In genomic region chr2:155815851-155816250, GRCh38 we compare ENCODE assay signal across 9 cellular contexts.
DNase-seq lines count a peak whose midpoint lies in the region; ATAC-seq and TF ChIP-seq lines count a peak whose summit lies in the region.
"Had no signal": no experiment of that assay in that cellular context is flagged by ENCODE, and none has a peak within 500 bp of the region (broad histone marks: within the 10 kb centered on the region; RNA-seq: fewer than 3 reads in every experiment).

No MANE protein-coding gene starts in this region.

- H2BK12ac ChIP-seq in trophoblast cell (ENCODE audit: low read length) = no peak overlapping the region

- peaks cover 2% of the 10 kb centered on the region for H3K9me3 ChIP-seq in trophoblast cell (ENCODE audit: insufficient read depth, low read depth, low read length)

- no peak overlapping the region for H3K27ac ChIP-seq in trophoblast cell (ENCODE audit: low read depth, low read length)
- H3K27ac ChIP-seq: BLaER1 had no signal

- H3K79me1 ChIP-seq in trophoblast cell (ENCODE audit: low read length) = no peaks in the 10 kb centered on the region

- H3K4me3 Mint-ChIP-seq in activated CD4-positive, alpha-beta T cell treated with anti-CD3 and anti-CD28 coated beads for 36 hours = no peak overlapping the region
- no peak overlapping the region for H3K4me3 Mint-ChIP-seq in activated CD4-positive, alpha-beta T cell treated with anti-CD3 and anti-CD28 coated beads, Interleukin-2, amount 10 ng/mL, durations not matched to agents 7 days and 5 days
- no peak overlapping the region for H3K4me3 Mint-ChIP-seq in brain

- H4K91ac ChIP-seq in trophoblast cell (ENCODE audit: low read depth, low read length) = no peak overlapping the region

- H3K27ac Mint-ChIP-seq in activated CD4-positive, alpha-beta T cell treated with anti-CD3 and anti-CD28 coated beads for 36 hours = no peak overlapping the region
- H3K27ac Mint-ChIP-seq in activated CD4-positive, alpha-beta T cell treated with anti-CD3 and anti-CD28 coated beads, Interleukin-2, amount 10 ng/mL, durations not matched to agents 7 days and 5 days = no peak overlapping the region
- H3K27ac Mint-ChIP-seq in brain = no peak overlapping the region

- no peaks in the 10 kb centered on the region for H3K4me1 ChIP-seq in trophoblast cell (ENCODE audit: control insufficient read depth in 1 of 2, insufficient read depth in 2 of 2, low read length in 2 of 2)
- H3K4me1 ChIP-seq: BLaER1 had no signal

- H3K79me2 ChIP-seq in trophoblast cell (ENCODE audit: control insufficient read depth, insufficient read depth, low read length, poor library complexity) = no peaks in the 10 kb centered on the region

- no peak overlapping the region for H2BK120ac ChIP-seq in trophoblast cell (ENCODE audit: insufficient read depth, low read length, poor library complexity)

- H3K36me3 Mint-ChIP-seq in activated CD4-positive, alpha-beta T cell treated with anti-CD3 and anti-CD28 coated beads for 36 hours (ENCODE audit: low read depth) = no peaks in the 10 kb centered on the region
- H3K36me3 Mint-ChIP-seq in activated CD4-positive, alpha-beta T cell treated with anti-CD3 and anti-CD28 coated beads, Interleukin-2, amount 10 ng/mL, durations not matched to agents 7 days and 5 days (ENCODE audit: low read depth) = no peaks in the 10 kb centered on the region
- peaks cover 4% of the 10 kb centered on the region for H3K36me3 Mint-ChIP-seq in brain

- H3K27me3 ChIP-seq in trophoblast cell (ENCODE audit: insufficient read depth, low read length) = no peaks in the 10 kb centered on the region
- H3K27me3 ChIP-seq: BLaER1 had no signal

- CTCF ChIA-PET in activated CD4-positive, alpha-beta T cell treated with anti-CD3 and anti-CD28 coated beads for 36 hours (lab: Charles Lee) = no interaction called here
- CTCF ChIA-PET in activated CD4-positive, alpha-beta T cell treated with anti-CD3 and anti-CD28 coated beads, Interleukin-2, amount 10 ng/mL, durations not matched to agents 7 days and 5 days (lab: Charles Lee) = no interaction called here

- no peak overlapping the region for H3K4me3 ChIP-seq in trophoblast cell (ENCODE audit: low read depth, low read length)
- H3K4me3 ChIP-seq: BLaER1 had no signal

- no peak overlapping the region for H3K23ac ChIP-seq in trophoblast cell (ENCODE audit: low read length)

- H3K27me3 Mint-ChIP-seq in activated CD4-positive, alpha-beta T cell treated with anti-CD3 and anti-CD28 coated beads for 36 hours = no peaks in the 10 kb centered on the region
- no peaks in the 10 kb centered on the region for H3K27me3 Mint-ChIP-seq in activated CD4-positive, alpha-beta T cell treated with anti-CD3 and anti-CD28 coated beads, Interleukin-2, amount 10 ng/mL, durations not matched to agents 7 days and 5 days
- H3K27me3 Mint-ChIP-seq in brain = no peaks in the 10 kb centered on the region

- H3K14ac ChIP-seq in trophoblast cell (ENCODE audit: low read length) = no peak overlapping the region

- H4K8ac ChIP-seq in trophoblast cell (ENCODE audit: low read depth, low read length) = peak overlapping the region; percentile 32

- intact Hi-C loops in activated CD4-positive, alpha-beta T cell treated with anti-CD3 and anti-CD28 coated beads for 36 hours (cut with DNase I, micrococcal nuclease) = no loop called here

- POLR2A ChIA-PET in activated CD4-positive, alpha-beta T cell treated with anti-CD3 and anti-CD28 coated beads for 36 hours (lab: Charles Lee) = no interaction called here
- POLR2A ChIA-PET in activated CD4-positive, alpha-beta T cell treated with anti-CD3 and anti-CD28 coated beads, Interleukin-2, amount 10 ng/mL, durations not matched to agents 7 days and 5 days (lab: Charles Lee) = no interaction called here

- no peak overlapping the region for H2AK5ac ChIP-seq in trophoblast cell (ENCODE audit: low read length)

- DNase-seq in activated CD4-positive, alpha-beta T cell treated with anti-CD3 and anti-CD28 coated beads for 36 hours = peak; percentile 6
- DNase-seq in activated CD4-positive, alpha-beta T cell treated with anti-CD3 and anti-CD28 coated beads, Interleukin-2, amount 10 ng/mL, durations not matched to agents 7 days and 5 days = no peak
- peak; percentile 29 for DNase-seq in MV-4-11 (lab: John Stamatoyannopoulos, UW)
- DNase-seq in trophoblast cell = peak; percentile 30 to 61
- no peak for DNase-seq in activated CD4-positive, alpha-beta T cell treated with anti-CD3 and anti-CD28 coated beads, Interleukin-2, amount 50 U/mL, for 4 hours
- DNase-seq in DMS79 treated with DMSO at 0.1 percent for 48 hours (lab: John Stamatoyannopoulos, UW) = no peak

- no peak overlapping the region for H3K18ac ChIP-seq in trophoblast cell (ENCODE audit: low read length)

- no peaks in the 10 kb centered on the region for H3K36me3 ChIP-seq in trophoblast cell (ENCODE audit: control insufficient read depth in 1 of 2, insufficient read depth in 2 of 2, low read length in 2 of 2)
- H3K36me3 ChIP-seq: BLaER1 had no signal

- H3K4me1 Mint-ChIP-seq in activated CD4-positive, alpha-beta T cell treated with anti-CD3 and anti-CD28 coated beads for 36 hours = no peaks in the 10 kb centered on the region
- no peaks in the 10 kb centered on the region for H3K4me1 Mint-ChIP-seq in activated CD4-positive, alpha-beta T cell treated with anti-CD3 and anti-CD28 coated beads, Interleukin-2, amount 10 ng/mL, durations not matched to agents 7 days and 5 days
- H3K4me1 Mint-ChIP-seq in brain = no peaks in the 10 kb centered on the region

- TF ChIP-seq CTCF in brain (conservative IDR thresholded peaks at IDR 0.05) = peak; percentile 12 to 44

- H3K9me3 Mint-ChIP-seq in activated CD4-positive, alpha-beta T cell treated with anti-CD3 and anti-CD28 coated beads for 36 hours (ENCODE audit: low read depth) = peaks cover 2% of the 10 kb centered on the region
- peaks cover 2% of the 10 kb centered on the region for H3K9me3 Mint-ChIP-seq in activated CD4-positive, alpha-beta T cell treated with anti-CD3 and anti-CD28 coated beads, Interleukin-2, amount 10 ng/mL, durations not matched to agents 7 days and 5 days
- H3K9me3 Mint-ChIP-seq in brain = peaks cover 9 to 42% (median 27%) of the 10 kb centered on the region in 5 experiments

- H4K12ac ChIP-seq in trophoblast cell (ENCODE audit: low read depth, low read length) = no peak overlapping the region

- H3K4me2 ChIP-seq in trophoblast cell (ENCODE audit: low read length) = no peak overlapping the region
- H3K4me2 ChIP-seq: BLaER1 had no signal

- H3K4ac ChIP-seq in trophoblast cell (ENCODE audit: low read depth, low read length) = no peak overlapping the region

- H2BK5ac ChIP-seq in trophoblast cell (ENCODE audit: low read depth, low read length, poor library complexity) = no peak overlapping the region

- H3K9ac ChIP-seq in trophoblast cell (ENCODE audit: low read length) = no peak overlapping the region
- H3K9ac ChIP-seq: BLaER1 had no signal

- no peak overlapping the region for H2AFZ ChIP-seq in trophoblast cell (ENCODE audit: insufficient read depth, low read length, poor library complexity)

- peak; percentile 42 for ATAC-seq in activated CD4-positive, alpha-beta T cell treated with anti-CD3 and anti-CD28 coated beads for 36 hours
- peak; percentile 85 for ATAC-seq in HG02678 (IDR thresholded peaks at IDR 0.05; ENCODE audit: unreplicated experiment)

Comparison
In these comparisons a context has a peak if more than half of its experiments do, and no peak if none do; other contexts are left out.
1. DNase-seq: peak in activated CD4-positive, alpha-beta T cell treated with anti-CD3 and anti-CD28 coated beads for 36 hours (single experiment), MV-4-11 (single experiment) and trophoblast cell (2 of 2); none in activated CD4-positive, alpha-beta T cell treated with anti-CD3 and anti-CD28 coated beads, Interleukin-2, amount 10 ng/mL, durations not matched to agents 7 days and 5 days (single experiment), activated CD4-positive, alpha-beta T cell treated with anti-CD3 and anti-CD28 coated beads, Interleukin-2, amount 50 U/mL, for 4 hours (0 of 2) and DMS79 treated with DMSO at 0.1 percent for 48 hours (single experiment).